2 cellular contexts compared by ENCODE assay signal in the genomic region with DNA sequence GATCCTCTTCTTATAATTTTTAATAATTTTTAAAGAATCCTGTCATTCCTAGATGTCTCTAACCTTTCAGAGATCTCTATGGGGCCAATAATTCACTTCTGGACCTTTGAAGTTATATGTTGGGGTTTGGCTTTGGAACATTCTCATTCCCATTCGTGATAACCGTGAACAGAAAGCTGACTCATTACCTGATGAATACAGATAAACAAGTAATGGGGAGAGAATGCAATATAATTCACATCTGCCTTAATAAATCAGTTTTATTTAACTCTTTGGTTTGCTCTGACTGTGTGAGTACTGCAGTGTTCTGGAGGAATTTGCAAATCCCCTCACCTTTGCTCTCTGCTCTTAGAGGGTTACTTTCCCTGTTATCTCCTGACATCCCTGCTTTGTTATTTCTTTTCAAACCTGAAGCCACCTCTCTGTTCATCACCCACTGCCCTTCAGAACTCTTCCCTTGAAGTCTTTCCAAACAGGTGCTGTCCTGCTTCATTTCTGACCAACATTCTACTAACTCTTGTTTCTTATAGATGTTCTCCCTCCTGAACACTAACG.
A peak's percentile ranks its signal among the peaks of the same experiment; 100 is the strongest.
TF ChIP-seq lines count a peak whose summit lies in the region.

No MANE protein-coding gene starts in this region.

TF ChIP-seq in IMR-90, 13 proteins besides CTCF, POLR2A, EP300 and RAD21:
- TF ChIP-seq MXI1 (IDR thresholded peaks at IDR 0.05; ENCODE audit: borderline replicate concordance, low read depth, low read length): no peak

TF ChIP-seq in K562, 482 proteins besides CTCF, POLR2A, EP300 and RAD21 (continued from another document and continues in another):
- TF ChIP-seq PRDM10 (IDR thresholded peaks at IDR 0.05; ENCODE audit: partially characterized antibody): no peak
- TF ChIP-seq ERF (CRISPR knock-in tag; IDR thresholded peaks at IDR 0.05): no peak
- TF ChIP-seq ARID1B (IDR thresholded peaks at IDR 0.05): peak; percentile 67
- no peak for TF ChIP-seq ZNF785 (CRISPR knock-in tag; IDR thresholded peaks at IDR 0.05)
- TF ChIP-seq PHF8 (IDR thresholded peaks at IDR 0.05; ENCODE audit: borderline replicate concordance, low read length): no peak
- TF ChIP-seq ZHX1 (conservative IDR thresholded peaks at IDR 0.05; ENCODE audit: low read length): no peak
- TF ChIP-seq KDM1A (IDR thresholded peaks at IDR 0.05): peak; percentile 47; a peak in 3 of 4 replicates
- TF ChIP-seq ZNF146 (CRISPR knock-in tag; IDR thresholded peaks at IDR 0.05; ENCODE audit: unreplicated experiment): no peak
- no peak for TF ChIP-seq BRF1 (IDR thresholded peaks at IDR 0.05; ENCODE audit: borderline replicate concordance, extremely low read depth, insufficient read length)
- TF ChIP-seq, protein P1, sequence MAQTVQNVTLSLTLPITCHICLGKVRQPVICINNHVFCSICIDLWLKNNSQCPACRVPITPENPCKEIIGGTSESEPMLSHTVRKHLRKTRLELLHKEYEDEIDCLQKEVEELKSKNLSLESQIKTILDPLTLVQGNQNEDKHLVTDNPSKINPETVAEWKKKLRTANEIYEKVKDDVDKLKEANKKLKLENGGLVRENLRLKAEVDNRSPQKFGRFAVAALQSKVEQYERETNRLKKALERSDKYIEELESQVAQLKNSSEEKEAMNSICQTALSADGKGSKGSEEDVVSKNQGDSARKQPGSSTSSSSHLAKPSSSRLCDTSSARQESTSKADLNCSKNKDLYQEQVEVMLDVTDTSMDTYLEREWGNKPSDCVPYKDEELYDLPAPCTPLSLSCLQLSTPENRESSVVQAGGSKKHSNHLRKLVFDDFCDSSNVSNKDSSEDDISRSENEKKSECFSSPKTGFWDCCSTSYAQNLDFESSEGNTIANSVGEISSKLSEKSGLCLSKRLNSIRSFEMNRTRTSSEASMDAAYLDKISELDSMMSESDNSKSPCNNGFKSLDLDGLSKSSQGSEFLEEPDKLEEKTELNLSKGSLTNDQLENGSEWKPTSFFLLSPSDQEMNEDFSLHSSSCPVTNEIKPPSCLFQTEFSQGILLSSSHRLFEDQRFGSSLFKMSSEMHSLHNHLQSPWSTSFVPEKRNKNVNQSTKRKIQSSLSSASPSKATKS (CRISPR knock-in tag; IDR thresholded peaks at IDR 0.05): no peak
- no peak for TF ChIP-seq RHOXF2B (CRISPR knock-in tag; conservative IDR thresholded peaks at IDR 0.05)
- TF ChIP-seq NR2C2 (CRISPR knock-in tag; IDR thresholded peaks at IDR 0.05): no peak
- no peak for TF ChIP-seq NR2C2 (tag; IDR thresholded peaks at IDR 0.05)
- no peak for TF ChIP-seq ZNF197 (CRISPR knock-in tag; IDR thresholded peaks at IDR 0.05; ENCODE audit: low read depth)
- TF ChIP-seq TRIM24 (IDR thresholded peaks at IDR 0.05): no peak
- no peak for TF ChIP-seq ZNF282 (CRISPR knock-in tag; IDR thresholded peaks at IDR 0.05)
- peak; percentile 22; the same call in 1 of the 2 replicates for TF ChIP-seq MAFF (IDR thresholded peaks at IDR 0.05; ENCODE audit: low read length)
- no peak for TF ChIP-seq RB1 (IDR thresholded peaks at IDR 0.05; ENCODE audit: low read depth)
- TF ChIP-seq, protein P2, sequence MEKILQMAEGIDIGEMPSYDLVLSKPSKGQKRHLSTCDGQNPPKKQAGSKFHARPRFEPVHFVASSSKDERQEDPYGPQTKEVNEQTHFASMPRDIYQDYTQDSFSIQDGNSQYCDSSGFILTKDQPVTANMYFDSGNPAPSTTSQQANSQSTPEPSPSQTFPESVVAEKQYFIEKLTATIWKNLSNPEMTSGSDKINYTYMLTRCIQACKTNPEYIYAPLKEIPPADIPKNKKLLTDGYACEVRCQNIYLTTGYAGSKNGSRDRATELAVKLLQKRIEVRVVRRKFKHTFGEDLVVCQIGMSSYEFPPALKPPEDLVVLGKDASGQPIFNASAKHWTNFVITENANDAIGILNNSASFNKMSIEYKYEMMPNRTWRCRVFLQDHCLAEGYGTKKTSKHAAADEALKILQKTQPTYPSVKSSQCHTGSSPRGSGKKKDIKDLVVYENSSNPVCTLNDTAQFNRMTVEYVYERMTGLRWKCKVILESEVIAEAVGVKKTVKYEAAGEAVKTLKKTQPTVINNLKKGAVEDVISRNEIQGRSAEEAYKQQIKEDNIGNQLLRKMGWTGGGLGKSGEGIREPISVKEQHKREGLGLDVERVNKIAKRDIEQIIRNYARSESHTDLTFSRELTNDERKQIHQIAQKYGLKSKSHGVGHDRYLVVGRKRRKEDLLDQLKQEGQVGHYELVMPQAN (IDR thresholded peaks at IDR 0.05; ENCODE audit: borderline replicate concordance): no peak
- no peak for TF ChIP-seq E2F1 (CRISPR knock-in tag; IDR thresholded peaks at IDR 0.05)
- no peak for TF ChIP-seq POU5F1 (IDR thresholded peaks at IDR 0.05; ENCODE audit: borderline replicate concordance, low read depth, low read length, partially characterized antibody)
- TF ChIP-seq NFE2 (IDR thresholded peaks at IDR 0.05; ENCODE audit: low read depth): peak; percentile 84
- TF ChIP-seq MAFG (tag; conservative IDR thresholded peaks at IDR 0.05): peak; percentile 58
- no peak for TF ChIP-seq ZEB2 (IDR thresholded peaks at IDR 0.05)
- TF ChIP-seq NFRKB (IDR thresholded peaks at IDR 0.05; ENCODE audit: low read depth): no peak
- TF ChIP-seq SAFB (IDR thresholded peaks at IDR 0.05; ENCODE audit: borderline replicate concordance, low read depth, low read length): no peak
- no peak for TF ChIP-seq ZNF740 (CRISPR knock-in tag; IDR thresholded peaks at IDR 0.05)
- TF ChIP-seq ZNF740 (tag; IDR thresholded peaks at IDR 0.05): no peak
- no peak for TF ChIP-seq FOXP1 (CRISPR knock-in tag; IDR thresholded peaks at IDR 0.05)
- no peak for TF ChIP-seq PYGO2 (tag; IDR thresholded peaks at IDR 0.05)
- TF ChIP-seq, protein P3, sequence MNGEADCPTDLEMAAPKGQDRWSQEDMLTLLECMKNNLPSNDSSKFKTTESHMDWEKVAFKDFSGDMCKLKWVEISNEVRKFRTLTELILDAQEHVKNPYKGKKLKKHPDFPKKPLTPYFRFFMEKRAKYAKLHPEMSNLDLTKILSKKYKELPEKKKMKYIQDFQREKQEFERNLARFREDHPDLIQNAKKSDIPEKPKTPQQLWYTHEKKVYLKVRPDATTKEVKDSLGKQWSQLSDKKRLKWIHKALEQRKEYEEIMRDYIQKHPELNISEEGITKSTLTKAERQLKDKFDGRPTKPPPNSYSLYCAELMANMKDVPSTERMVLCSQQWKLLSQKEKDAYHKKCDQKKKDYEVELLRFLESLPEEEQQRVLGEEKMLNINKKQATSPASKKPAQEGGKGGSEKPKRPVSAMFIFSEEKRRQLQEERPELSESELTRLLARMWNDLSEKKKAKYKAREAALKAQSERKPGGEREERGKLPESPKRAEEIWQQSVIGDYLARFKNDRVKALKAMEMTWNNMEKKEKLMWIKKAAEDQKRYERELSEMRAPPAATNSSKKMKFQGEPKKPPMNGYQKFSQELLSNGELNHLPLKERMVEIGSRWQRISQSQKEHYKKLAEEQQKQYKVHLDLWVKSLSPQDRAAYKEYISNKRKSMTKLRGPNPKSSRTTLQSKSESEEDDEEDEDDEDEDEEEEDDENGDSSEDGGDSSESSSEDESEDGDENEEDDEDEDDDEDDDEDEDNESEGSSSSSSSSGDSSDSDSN (IDR thresholded peaks at IDR 0.05; ENCODE audit: borderline replicate concordance in 1 of 2, low read depth in 2 of 2, low read length in 2 of 2): no peak
- TF ChIP-seq ZBTB34 (CRISPR knock-in tag; IDR thresholded peaks at IDR 0.05): no peak
- no peak for TF ChIP-seq ZC3H4 (CRISPR knock-in tag; IDR thresholded peaks at IDR 0.05; ENCODE audit: borderline replicate concordance)
- no peak for TF ChIP-seq NFXL1 (CRISPR knock-in tag; IDR thresholded peaks at IDR 0.05)
- TF ChIP-seq ZNF77 (CRISPR knock-in tag; IDR thresholded peaks at IDR 0.05): no peak
- no peak for TF ChIP-seq SIN3B (IDR thresholded peaks at IDR 0.05; ENCODE audit: low read depth)
- TF ChIP-seq ILK (tag; IDR thresholded peaks at IDR 0.05; ENCODE audit: borderline replicate concordance, low read depth): no peak
- TF ChIP-seq FOXM1 (IDR thresholded peaks at IDR 0.05; ENCODE audit: low read depth): no peak
- TF ChIP-seq FOXM1 (CRISPR knock-in tag; IDR thresholded peaks at IDR 0.05; ENCODE audit: low read depth): no peak
